Comparison of ENCODE assay signal across 22 cellular contexts in genomic region chr10:8386781-8387180, GRCh38.
A peak's percentile ranks its signal among the peaks of the same experiment; 100 is the strongest.
DNase-seq lines count a peak whose midpoint lies in the region; FAIRE-seq and TF ChIP-seq lines count a peak whose summit lies in the region.
"Had no signal": no experiment of that assay in that cellular context is flagged by ENCODE, and none has a peak within 500 bp of the region (broad histone marks: within the 10 kb centered on the region; RNA-seq: fewer than 3 reads in every experiment).

No MANE protein-coding gene starts in this region.

- intact Hi-C loops in MCF 10A (cut with micrococcal nuclease) = no loop called here
- intact Hi-C loops in mammary epithelial cell (cut with micrococcal nuclease) = no loop called here

- no peaks in the 10 kb centered on the region for H4K20me1 ChIP-seq in mammary epithelial cell (ENCODE audit: insufficient read depth, low read length)
- H4K20me1 ChIP-seq: BLaER1 treated with 17β-estradiol and CSF1 and Interleukin-3, amounts not matched to agents 10 nM and 100 nM had no signal

- H2BK120ac ChIP-seq in trophoblast cell (ENCODE audit: insufficient read depth, low read length, poor library complexity) = no peak overlapping the region

- no peak for TF ChIP-seq CTCF in MCF 10A (IDR thresholded peaks at IDR 0.05; ENCODE audit: unreplicated experiment)
- no peak for TF ChIP-seq CTCF in mammary epithelial cell (conservative IDR thresholded peaks at IDR 0.05 in 1 of 2, IDR thresholded peaks at IDR 0.05 in 1 of 2; ENCODE audit: extremely low read depth in 1 of 2, insufficient read depth in 1 of 2, low read depth in 1 of 2, low read length in 2 of 2)

- H3K36me3 ChIP-seq in mammary epithelial cell (ENCODE audit: insufficient read depth, low read length) = no peaks in the 10 kb centered on the region
- H3K36me3 ChIP-seq in trophoblast cell (ENCODE audit: control insufficient read depth in 1 of 2, insufficient read depth in 2 of 2, low read length in 2 of 2) = no peaks in the 10 kb centered on the region
- H3K36me3 ChIP-seq: BLaER1 treated with 17β-estradiol and CSF1 and Interleukin-3, amounts not matched to agents 10 nM and 100 nM had no signal

- H3K4me3 Mint-ChIP-seq in MCF 10A (ENCODE audit: unreplicated experiment) = no peak overlapping the region
- H3K4me3 Mint-ChIP-seq: B cell; CD4-positive, alpha-beta T cell; CD8-positive, alpha-beta T cell had no signal

- peaks cover 8% of the 10 kb centered on the region for H3K4me1 ChIP-seq in mammary epithelial cell (ENCODE audit: insufficient read depth, low read length)
- H3K4me1 ChIP-seq in trophoblast cell (ENCODE audit: control insufficient read depth in 1 of 2, insufficient read depth in 2 of 2, low read length in 2 of 2) = peaks cover 3% of the 10 kb centered on the region in 2 experiments
- H3K4me1 ChIP-seq: BLaER1 treated with 17β-estradiol and CSF1 and Interleukin-3, amounts not matched to agents 10 nM and 100 nM had no signal

- no peak overlapping the region for H3K27ac ChIP-seq in mammary epithelial cell (ENCODE audit: insufficient read depth, low read depth, low read length)
- no peak overlapping the region for H3K27ac ChIP-seq in trophoblast cell (ENCODE audit: low read depth, low read length)
- H3K27ac ChIP-seq: 22Rv1; BLaER1 treated with 17β-estradiol and CSF1 and Interleukin-3, amounts not matched to agents 10 nM and 100 nM; C4-2B had no signal

- in situ Hi-C loops in mammary epithelial cell (cut with MboI; ENCODE audit: low sequenced_read_pairs in 2 of 2) = no loop called here

- H3K79me2 ChIP-seq in mammary epithelial cell (ENCODE audit: insufficient read depth, low read length) (no peaks in the 10 kb centered on the region), trophoblast cell (ENCODE audit: control insufficient read depth, insufficient read depth, low read length, poor library complexity) (no peaks in the 10 kb centered on the region)

- no peak overlapping the region for H4K8ac ChIP-seq in trophoblast cell (ENCODE audit: low read depth, low read length)

- no peak overlapping the region for H2BK12ac ChIP-seq in trophoblast cell (ENCODE audit: low read length)

- dilution Hi-C loops in mammary epithelial cell (cut with HindIII; ENCODE audit: low sequenced_read_pairs) = no loop called here

- H3K4me3 ChIP-seq in mammary epithelial cell (replicated peaks in 1 of 3; ENCODE audit: insufficient read depth in 1 of 3, low read depth in 2 of 3, low read length in 3 of 3) (no peak overlapping the region), trophoblast cell (ENCODE audit: low read depth, low read length) (no peak overlapping the region)
- H3K4me3 ChIP-seq: A549; BLaER1 treated with 17β-estradiol and CSF1 and Interleukin-3, amounts not matched to agents 10 nM and 100 nM had no signal

- no peak overlapping the region for H3K4ac ChIP-seq in trophoblast cell (ENCODE audit: low read depth, low read length)

- POLR2A ChIA-PET in MCF 10A (lab: Yijun Ruan, JAX) = no interaction called here

- H3K4me2 ChIP-seq in mammary epithelial cell (ENCODE audit: insufficient read depth, low read depth, low read length) (no peak overlapping the region), trophoblast cell (ENCODE audit: low read length) (no peak overlapping the region)
- H3K4me2 ChIP-seq: A549; BLaER1 treated with 17β-estradiol and CSF1 and Interleukin-3, amounts not matched to agents 10 nM and 100 nM had no signal

- no peak overlapping the region for H2BK5ac ChIP-seq in trophoblast cell (ENCODE audit: low read depth, low read length, poor library complexity)

- H3K9ac ChIP-seq in mammary epithelial cell (ENCODE audit: insufficient read depth, low read length) = no peak overlapping the region
- no peak overlapping the region for H3K9ac ChIP-seq in trophoblast cell (ENCODE audit: low read length)
- H3K9ac ChIP-seq: BLaER1 treated with 17β-estradiol and CSF1 and Interleukin-3, amounts not matched to agents 10 nM and 100 nM had no signal

- no peaks in the 10 kb centered on the region for H3K27me3 ChIP-seq in mammary epithelial cell (ENCODE audit: insufficient read depth, low read length)
- no peaks in the 10 kb centered on the region for H3K27me3 ChIP-seq in trophoblast cell (ENCODE audit: insufficient read depth, low read length)
- H3K27me3 ChIP-seq: BLaER1 treated with 17β-estradiol and CSF1 and Interleukin-3, amounts not matched to agents 10 nM and 100 nM had no signal

- no peak overlapping the region for H3K23ac ChIP-seq in trophoblast cell (ENCODE audit: low read length)

- H3K36me3 Mint-ChIP-seq in MCF 10A (ENCODE audit: insufficient read depth, unreplicated experiment) = peaks cover 6% of the 10 kb centered on the region
- H3K36me3 Mint-ChIP-seq: CD8-positive, alpha-beta T cell had no signal

- H3K9me3 Mint-ChIP-seq in MCF 10A (ENCODE audit: unreplicated experiment) = peaks cover 8% of the 10 kb centered on the region
- H3K9me3 Mint-ChIP-seq: CD8-positive, alpha-beta T cell had no signal

- WGBS in mammary epithelial cell (ENCODE audit: low coverage, missing lambda C conversion rate) = 97% methylated on average over 8 of the region's 8 CpGs
- no CpG with 5 or more reads among the region's 8 CpGs for WGBS in trophoblast cell (ENCODE audit: extremely low coverage, insufficient coverage, insufficient read length)

- no peak overlapping the region for H3K18ac ChIP-seq in trophoblast cell (ENCODE audit: low read length)

- peaks cover 2% of the 10 kb centered on the region for H3K79me1 ChIP-seq in trophoblast cell (ENCODE audit: low read length)

- no peak overlapping the region for H4K12ac ChIP-seq in trophoblast cell (ENCODE audit: low read depth, low read length)

- BruUV-seq in MCF 10A (replicated peaks; lab: Mats Ljungman, UMichigan) (no TSS peak), mammary epithelial cell (replicated peaks; lab: Mats Ljungman, UMichigan) (no TSS peak)

- peak overlapping the region; percentile 5 for H3K27ac Mint-ChIP-seq in MCF 10A (ENCODE audit: low read depth, unreplicated experiment)
- H3K27ac Mint-ChIP-seq: B cell; CD4-positive, alpha-beta T cell; CD8-positive, alpha-beta T cell had no signal

- H3K27me3 Mint-ChIP-seq in MCF 10A (ENCODE audit: insufficient read depth, unreplicated experiment) = no peaks in the 10 kb centered on the region
- H3K27me3 Mint-ChIP-seq: B cell; CD4-positive, alpha-beta T cell had no signal

- H2AFZ ChIP-seq in mammary epithelial cell (ENCODE audit: low read depth, low read length) = no peak overlapping the region
- no peak overlapping the region for H2AFZ ChIP-seq in trophoblast cell (ENCODE audit: insufficient read depth, low read length, poor library complexity)

- H3K4me1 Mint-ChIP-seq in MCF 10A (ENCODE audit: insufficient read depth, unreplicated experiment) = no peaks in the 10 kb centered on the region
- H3K4me1 Mint-ChIP-seq: B cell had no signal

- DNase-seq in MCF 10A (ENCODE audit: unreplicated experiment) = no peak
- no peak for DNase-seq in mammary epithelial cell
- DNase-seq in islet precursor cell = peak; percentile 55
- DNase-seq in trophoblast cell = peak; percentile 62 to 84
- no peak for DNase-seq in activated CD4-positive, alpha-beta T cell treated with anti-CD3 and anti-CD28 coated beads for 4 hours
- no peak for DNase-seq in RCC 7860 (ENCODE audit: low spot score)
- DNase-seq: AML-193; Caco-2; Calu3; CD4-positive, alpha-beta T cell; CD8-positive, alpha-beta T cell; DMS79 treated with DMSO at 0.1 percent for 48 hours; GF-D8 had no signal

- H4K91ac ChIP-seq in trophoblast cell (ENCODE audit: low read depth, low read length) = no peak overlapping the region

- CTCF ChIA-PET in MCF 10A (lab: Yijun Ruan, JAX) = interaction anchor here (0.6 kb wide), 1 partner anchor 8 kb away, joined by 3 read pairs; no protein-coding TSS in a partner anchor
- CTCF ChIA-PET in mammary epithelial cell (lab: Charles Lee; ENCODE audit: low non-redundant PET) = no interaction called here

- FAIRE-seq in RCC 7860 (lab: Jason Lieb, UNC) = no peak
- FAIRE-seq: A549, D721Med, G401.6, GM12891, GM19239 had no signal

- no peak overlapping the region for H3K14ac ChIP-seq in trophoblast cell (ENCODE audit: low read length)

- H3K9me3 ChIP-seq in mammary epithelial cell (replicated peaks; ENCODE audit: insufficient read depth, low read length) (no peaks in the 10 kb centered on the region), trophoblast cell (ENCODE audit: insufficient read depth, low read depth, low read length) (no peaks in the 10 kb centered on the region)
- H3K9me3 ChIP-seq: Caco-2 had no signal

- no peak overlapping the region for H2AK5ac ChIP-seq in trophoblast cell (ENCODE audit: low read length)

Comparison
In these comparisons a context has a peak if more than half of its experiments do, and no peak if none do; other contexts are left out.
1. DNase-seq: peak in islet precursor cell (single experiment) and trophoblast cell (2 of 2); none in MCF 10A (single experiment), mammary epithelial cell (single experiment), activated CD4-positive, alpha-beta T cell treated with anti-CD3 and anti-CD28 coated beads for 4 hours (0 of 2) and RCC 7860 (single experiment).